ENCODE assay signal across 8 cellular contexts in genomic region chr11:71372693-71373657, GRCh38.
DNase-seq lines count a peak whose midpoint lies in the region; ATAC-seq, FAIRE-seq and TF ChIP-seq lines count a peak whose summit lies in the region.

No MANE protein-coding gene starts in this region.

- TF ChIP-seq CTCF in bronchial epithelial cell (IDR thresholded peaks at IDR 0.05; ENCODE audit: insufficient read depth, low read length, severe bottlenecking) (peak; percentile 46), neural progenitor cell (IDR thresholded peaks at IDR 0.05) (peak; percentile 55), transverse colon (IDR thresholded peaks at IDR 0.05) (no peak)

- H3K27ac ChIP-seq in neural progenitor cell (no peak overlapping the region), transverse colon (no peak overlapping the region)

- H3K4me3 ChIP-seq in bronchial epithelial cell (ENCODE audit: low read depth, low read length) (no peak overlapping the region), neural progenitor cell (no peak overlapping the region), transverse colon (no peak overlapping the region)

- H3K79me2 ChIP-seq in neural progenitor cell (ENCODE audit: low read depth) = no peaks in the 10 kb centered on the region

- no peaks in the 10 kb centered on the region for H4K20me1 ChIP-seq in neural progenitor cell (ENCODE audit: low read depth)

- H3F3A ChIP-seq in neural progenitor cell (ENCODE audit: low read depth) = no peaks in the 10 kb centered on the region

- no peak overlapping the region for H3K4me3 Mint-ChIP-seq in neural progenitor cell
- H3K4me3 Mint-ChIP-seq in activated T-helper 17 cell treated with anti-CD3 and anti-CD28 coated beads, Interleukin-2, amount 50 U/mL, for 72 hours = no peak overlapping the region

- H3K27me3 Mint-ChIP-seq in neural progenitor cell (ENCODE audit: insufficient read depth, low read depth) = no peaks in the 10 kb centered on the region
- H3K27me3 Mint-ChIP-seq in activated T-helper 17 cell treated with anti-CD3 and anti-CD28 coated beads, Interleukin-2, amount 50 U/mL, for 72 hours = peaks cover 20% of the 10 kb centered on the region

- TF ChIP-seq POLR2A in transverse colon (IDR thresholded peaks at IDR 0.05) = no peak

- in situ Hi-C loops in transverse colon (cut with MboI; ENCODE audit: low pct_ligation_motif_present in 1 of 4, low pct_unique_long_range_greater_than_20kb in 1 of 4, low sequenced_read_pairs in 3 of 4) = no loop called here

- ATAC-seq in activated T-helper 17 cell treated with anti-CD3 and anti-CD28 coated beads, Interleukin-2, amount 50 U/mL, for 72 hours (replicated peaks) = no peak

- no peak for TF ChIP-seq EP300 in transverse colon (IDR thresholded peaks at IDR 0.05; ENCODE audit: low read depth)

- H3K9me3 ChIP-seq in neural progenitor cell (ENCODE audit: low read depth) = no peaks in the 10 kb centered on the region
- no peaks in the 10 kb centered on the region for H3K9me3 ChIP-seq in transverse colon

- FAIRE-seq in bronchial epithelial cell (lab: Jason Lieb, UNC) = no peak

- no peak overlapping the region for H3K27ac Mint-ChIP-seq in neural progenitor cell
- no peak overlapping the region for H3K27ac Mint-ChIP-seq in activated T-helper 17 cell treated with anti-CD3 and anti-CD28 coated beads, Interleukin-2, amount 50 U/mL, for 72 hours

- no peak overlapping the region for H3K4me2 ChIP-seq in neural progenitor cell

- H3K27me3 ChIP-seq in bronchial epithelial cell (ENCODE audit: control insufficient read depth, insufficient read depth, low read length) (no peaks in the 10 kb centered on the region), neural progenitor cell (peaks cover 8% of the 10 kb centered on the region), transverse colon (no peaks in the 10 kb centered on the region)

- 75% methylated on average over 9 of the region's 9 CpGs; no CpG with 5 or more reads in 1 of the 2 donors for WGBS in transverse colon (ENCODE audit: low coverage in 1 of 2), 2 donors

- H3K9ac ChIP-seq in neural progenitor cell = no peak overlapping the region

- no peaks in the 10 kb centered on the region for H3K36me3 ChIP-seq in bronchial epithelial cell (ENCODE audit: control insufficient read depth, insufficient read depth, low read length)
- H3K36me3 ChIP-seq in neural progenitor cell = no peaks in the 10 kb centered on the region
- no peaks in the 10 kb centered on the region for H3K36me3 ChIP-seq in transverse colon

- no peaks in the 10 kb centered on the region for H3K9me3 Mint-ChIP-seq in neural progenitor cell
- H3K9me3 Mint-ChIP-seq in activated T-helper 17 cell treated with anti-CD3 and anti-CD28 coated beads, Interleukin-2, amount 50 U/mL, for 72 hours = no peaks in the 10 kb centered on the region

- H3K4me1 Mint-ChIP-seq in neural progenitor cell = no peaks in the 10 kb centered on the region
- H3K4me1 Mint-ChIP-seq in activated T-helper 17 cell treated with anti-CD3 and anti-CD28 coated beads, Interleukin-2, amount 50 U/mL, for 72 hours = no peaks in the 10 kb centered on the region

- intact Hi-C loops in transverse colon (cut with DNase I; ENCODE audit: low total_unique reads) = no loop called here

- no peak overlapping the region for H2AFZ ChIP-seq in neural progenitor cell (replicated peaks)

- H3K4me1 ChIP-seq in neural progenitor cell = peaks cover 4% of the 10 kb centered on the region
- no peaks in the 10 kb centered on the region for H3K4me1 ChIP-seq in transverse colon

- no peaks in the 10 kb centered on the region for H3K36me3 Mint-ChIP-seq in neural progenitor cell
- H3K36me3 Mint-ChIP-seq in activated T-helper 17 cell treated with anti-CD3 and anti-CD28 coated beads, Interleukin-2, amount 50 U/mL, for 72 hours (ENCODE audit: low read depth) = no peaks in the 10 kb centered on the region

- DNase-seq in EL (peak; percentile 15), HT-29 (ENCODE audit: low spot score) (peak; percentile 46), bronchial epithelial cell (ENCODE audit: low read depth) (peak; percentile 43), neural progenitor cell (ENCODE audit: low spot score) (peak; percentile 42), NCI-H1436 (lab: John Stamatoyannopoulos, UW) (no peak), transverse colon (no peak), GOT3 (lab: John Stamatoyannopoulos, UW) (no peak)

Comparison
In these comparisons a context has a peak if more than half of its experiments do, and no peak if none do; other contexts are left out.
1. DNase-seq: peak in EL (single experiment), HT-29 (single experiment), bronchial epithelial cell (single experiment) and neural progenitor cell (single experiment); none in NCI-H1436 (single experiment), transverse colon (single experiment) and GOT3 (single experiment).
2. CTCF ChIP-seq: peak in bronchial epithelial cell (single experiment) and neural progenitor cell (single experiment); none in transverse colon (0 of 5).